In the genomic region with DNA sequence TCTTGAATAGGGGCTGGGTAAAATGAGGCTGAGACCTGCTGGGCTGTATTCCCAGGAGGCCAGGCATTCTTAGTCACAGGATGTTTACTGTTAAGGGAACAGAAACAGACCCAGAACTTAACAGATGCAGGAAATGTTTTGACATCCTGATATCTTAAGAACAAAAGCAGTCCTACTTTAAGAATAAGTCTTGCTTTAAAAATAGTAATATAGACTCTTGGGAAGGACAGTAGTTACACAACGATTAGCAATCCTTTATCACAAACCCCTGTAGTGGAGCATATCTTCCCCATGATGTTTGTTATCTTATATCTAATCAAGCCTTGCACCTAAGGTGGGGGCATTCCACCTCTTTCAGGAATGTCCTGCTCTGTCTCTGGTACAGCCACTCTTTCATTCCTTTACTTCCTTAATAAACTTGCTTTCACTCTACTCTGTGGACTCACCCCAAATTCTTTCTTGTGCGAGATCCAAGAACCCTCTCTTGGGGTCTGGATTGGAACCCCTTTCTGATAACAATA, we compare ENCODE assay signal across 20 cellular contexts.
A peak's percentile ranks its signal among the peaks of the same experiment; 100 is the strongest.
DNase-seq lines count a peak whose midpoint lies in the region; ATAC-seq and TF ChIP-seq lines count a peak whose summit lies in the region.
"Had no signal": no experiment of that assay in that cellular context is flagged by ENCODE, and none has a peak within 500 bp of the region (broad histone marks: within the 10 kb centered on the region; RNA-seq: fewer than 3 reads in every experiment).

No MANE protein-coding gene starts in this region.

- TF ChIP-seq CTCF in IMR-90 (conservative IDR thresholded peaks at IDR 0.05; ENCODE audit: low read depth, low read length) (no peak), fibroblast of villous mesenchyme (IDR thresholded peaks at IDR 0.05; ENCODE audit: insufficient read depth, low read depth, low read length) (no peak), gastrocnemius medialis (IDR thresholded peaks at IDR 0.05 in 4 of 5, conservative IDR thresholded peaks at IDR 0.05 in 1 of 5) (no peak), MM.1S (IDR thresholded peaks at IDR 0.05; ENCODE audit: low read length) (no peak)

- TF ChIP-seq POLR2A in IMR-90 (IDR thresholded peaks at IDR 0.05; ENCODE audit: low read depth, low read length) (no peak), gastrocnemius medialis (IDR thresholded peaks at IDR 0.05) (no peak)

- H2AFZ ChIP-seq in IMR-90 (replicated peaks; ENCODE audit: low read length, poor library complexity) (no peak overlapping the region), MM.1S (ENCODE audit: low read length) (no peak overlapping the region)
- H2AFZ ChIP-seq: GM23338 had no signal

- CTCF ChIA-PET in IMR-90 (lab: Yijun Ruan, JAX), result no interaction called here

- intact Hi-C loops in IMR-90 (cut with micrococcal nuclease), result no loop called here
- intact Hi-C loops in gastrocnemius medialis (cut with DNase I; ENCODE audit: low total_unique reads), result no loop called here

- no peak overlapping the region for H3K4ac ChIP-seq in IMR-90 (ENCODE audit: low read depth, low read length)

- H3K9ac ChIP-seq in IMR-90 (ENCODE audit: low read depth, low read length) (no peak overlapping the region), MM.1S (ENCODE audit: low read length) (no peak overlapping the region)

- H3K18ac ChIP-seq in IMR-90 (ENCODE audit: low read depth, low read length), result no peak overlapping the region

- no peak overlapping the region for H2BK15ac ChIP-seq in IMR-90 (ENCODE audit: low read depth, low read length)

- no peak overlapping the region for H2BK20ac ChIP-seq in IMR-90 (ENCODE audit: low read depth, low read length)

- H3K14ac ChIP-seq in IMR-90 (replicated peaks; ENCODE audit: low read depth, low read length), result no peak overlapping the region

- H3K36me3 ChIP-seq in IMR-90 (ENCODE audit: control insufficient read depth, insufficient read depth, low read length) (no peaks in the 10 kb centered on the region), gastrocnemius medialis (no peaks in the 10 kb centered on the region), MM.1S (replicated peaks; ENCODE audit: insufficient read depth, low read length) (no peaks in the 10 kb centered on the region)
- H3K36me3 ChIP-seq: pancreas, Peyer's patch, sigmoid colon, SJCRH30, stomach, tibial artery had no signal

- H3K9me3 ChIP-seq in IMR-90 (ENCODE audit: control insufficient read depth, insufficient read depth, low read length) (no peaks in the 10 kb centered on the region), gastrocnemius medialis (no peaks in the 10 kb centered on the region), MM.1S (replicated peaks; ENCODE audit: insufficient read depth, low read length) (no peaks in the 10 kb centered on the region)
- H3K9me3 ChIP-seq: pancreas, Peyer's patch, sigmoid colon, SJCRH30, stomach, tibial artery had no signal

- H3K27me3 ChIP-seq in IMR-90 (ENCODE audit: control insufficient read depth, insufficient read depth, low read length), result peaks cover 5% of the 10 kb centered on the region
- no peaks in the 10 kb centered on the region for H3K27me3 ChIP-seq in gastrocnemius medialis
- no peaks in the 10 kb centered on the region for H3K27me3 ChIP-seq in MM.1S (replicated peaks; ENCODE audit: insufficient read depth, low read length)
- H3K27me3 ChIP-seq: pancreas, Peyer's patch, sigmoid colon, SJCRH30, stomach, tibial artery had no signal

- no peak overlapping the region for H3K4me3 ChIP-seq in IMR-90 (ENCODE audit: insufficient read depth, low read depth, low read length)
- H3K4me3 ChIP-seq in fibroblast of villous mesenchyme (ENCODE audit: low read depth, low read length), result no peak overlapping the region
- H3K4me3 ChIP-seq in gastrocnemius medialis, result no peak overlapping the region
- H3K4me3 ChIP-seq in MM.1S (ENCODE audit: low read length), result no peak overlapping the region
- H3K4me3 ChIP-seq: GM23338, K562, pancreas, Peyer's patch, sigmoid colon, SJCRH30, stomach, tibial artery had no signal

- H4K91ac ChIP-seq in IMR-90 (ENCODE audit: insufficient read depth, low read depth, low read length), result no peak overlapping the region

- no peak overlapping the region for H4K5ac ChIP-seq in IMR-90 (ENCODE audit: low read depth, low read length)

- no TSS peak for BruUV-seq in IMR-90 (replicated peaks; lab: Mats Ljungman, UMichigan)

- no peaks in the 10 kb centered on the region for H3K79me2 ChIP-seq in MM.1S (ENCODE audit: low read length)

- H3K27ac ChIP-seq in IMR-90 (ENCODE audit: insufficient read depth, low read length) (no peak overlapping the region), gastrocnemius medialis (peak overlapping the region in 3 of 4 donors; percentile 10 to 54 (median 52)), MM.1S (ENCODE audit: low read length) (no peak overlapping the region)
- H3K27ac ChIP-seq: Peyer's patch, sigmoid colon, SJCRH30, stomach, tibial artery had no signal

- H3K9me1 ChIP-seq in IMR-90 (ENCODE audit: insufficient read depth, low read length), result no peaks in the 10 kb centered on the region

- ATAC-seq in IMR-90 (ENCODE audit: low read depth) (no peak; the same call in 1 of the 2 replicates), gastrocnemius medialis (no peak), HG03432 (IDR thresholded peaks at IDR 0.05; ENCODE audit: unreplicated experiment) (no peak)
- ATAC-seq: GM23338, K562, pancreas had no signal

- POLR2A ChIA-PET in IMR-90 (lab: Charles Lee; ENCODE audit: unreplicated experiment), result no interaction called here

- H2AK9ac ChIP-seq in IMR-90 (replicated peaks; ENCODE audit: low read depth, low read length, poor library complexity), result no peak overlapping the region

- H3K4me1 ChIP-seq in IMR-90 (ENCODE audit: control insufficient read depth, insufficient read depth, low read length) (no peaks in the 10 kb centered on the region), gastrocnemius medialis (peaks cover 0 to 3% of the 10 kb centered on the region in 2 donors), MM.1S (ENCODE audit: low read length) (no peaks in the 10 kb centered on the region)
- H3K4me1 ChIP-seq: Peyer's patch had no signal

- WGBS in IMR-90 (ENCODE audit: extremely low coverage in 2 of 2, insufficient read length in 1 of 2), 2 experiments, result no CpG with 5 or more reads among the region's 2 CpGs

- H4K20me1 ChIP-seq in IMR-90 (ENCODE audit: insufficient read depth, low read length) (no peaks in the 10 kb centered on the region), MM.1S (ENCODE audit: insufficient read depth, low read length) (no peaks in the 10 kb centered on the region)

- DNase-seq in IMR-90 (peak; percentile 35), amniotic epithelial cell (ENCODE audit: low read depth) (peak; percentile 69), fibroblast of villous mesenchyme (ENCODE audit: low read depth) (peak; percentile 77), gastrocnemius medialis (no peak), UCSD-AML1 (lab: John Stamatoyannopoulos, UW; ENCODE audit: unreplicated experiment) (no peak), MM.1S (no peak)
- DNase-seq: activated gamma-delta T cell treated with Interleukin-2 at 50 U/mL for 16 hours; CD4-positive, alpha-beta memory T cell; NCI-H2171; NCI-H510A treated with DMSO at 0.1 percent for 48 hours; pancreas; Peyer's patch; sigmoid colon; SJCRH30; stomach; T-helper 1 cell; tibial artery had no signal

- no peaks in the 10 kb centered on the region for H3F3A ChIP-seq in MM.1S (ENCODE audit: insufficient read depth, low read length)

- TF ChIP-seq RAD21 in IMR-90 (IDR thresholded peaks at IDR 0.05; ENCODE audit: low read length), result no peak

- no peak overlapping the region for H2BK120ac ChIP-seq in IMR-90 (ENCODE audit: low read depth, low read length)

- H2AK5ac ChIP-seq in IMR-90 (ENCODE audit: low read depth, low read length), result no peak overlapping the region

- no peak overlapping the region for H4K8ac ChIP-seq in IMR-90 (ENCODE audit: low read depth in 2 of 2, low read length in 2 of 2)

- no peaks in the 10 kb centered on the region for H3K79me1 ChIP-seq in IMR-90 (ENCODE audit: low read depth in 1 of 2, low read length in 2 of 2)

- H3K4me2 ChIP-seq in IMR-90 (ENCODE audit: low read depth, low read length) (no peak overlapping the region), MM.1S (ENCODE audit: low read depth, low read length) (no peak overlapping the region)
- H3K4me2 ChIP-seq: GM23338 had no signal

- in situ Hi-C loops in IMR-90 (cut with MboI; ENCODE audit: low sequenced_read_pairs), result loop anchor here (25.0 kb wide), 1 partner anchor 633 kb away; the partner anchor contains the start of gene ARFGEF2
- in situ Hi-C loops in gastrocnemius medialis (cut with MboI; ENCODE audit: low sequenced_read_pairs in 4 of 4), result no loop called here

- H2BK5ac ChIP-seq in IMR-90 (ENCODE audit: low read depth, low read length, poor library complexity, severe bottlenecking), result no peak overlapping the region

- H3K23ac ChIP-seq in IMR-90 (ENCODE audit: low read depth, low read length), result no peak overlapping the region

- H3K56ac ChIP-seq in IMR-90 (ENCODE audit: extremely low read depth, insufficient read depth, low read length), result no peak overlapping the region

- dilution Hi-C loops in IMR-90 (cut with HindIII; ENCODE audit: low sequenced_read_pairs, unreplicated experiment), result no loop called here

- no peaks in the 10 kb centered on the region for H3K9me2 ChIP-seq in MM.1S (replicated peaks; ENCODE audit: insufficient read depth, low read length)

TF ChIP-seq in IMR-90, 13 proteins besides CTCF, POLR2A, EP300 and RAD21 (continues in another document):
- TF ChIP-seq MXI1 (IDR thresholded peaks at IDR 0.05; ENCODE audit: borderline replicate concordance, low read depth, low read length) (no peak), RFX5 (IDR thresholded peaks at IDR 0.05; ENCODE audit: low read depth, low read length) (no peak), USF2 (IDR thresholded peaks at IDR 0.05; ENCODE audit: low read depth, low read length) (no peak), RCOR1 (IDR thresholded peaks at IDR 0.05; ENCODE audit: insufficient replicate concordance, low read length) (no peak), CEBPB (IDR thresholded peaks at IDR 0.05; ENCODE audit: low read depth, low read length) (no peak)
- TF ChIP-seq, protein P1, sequence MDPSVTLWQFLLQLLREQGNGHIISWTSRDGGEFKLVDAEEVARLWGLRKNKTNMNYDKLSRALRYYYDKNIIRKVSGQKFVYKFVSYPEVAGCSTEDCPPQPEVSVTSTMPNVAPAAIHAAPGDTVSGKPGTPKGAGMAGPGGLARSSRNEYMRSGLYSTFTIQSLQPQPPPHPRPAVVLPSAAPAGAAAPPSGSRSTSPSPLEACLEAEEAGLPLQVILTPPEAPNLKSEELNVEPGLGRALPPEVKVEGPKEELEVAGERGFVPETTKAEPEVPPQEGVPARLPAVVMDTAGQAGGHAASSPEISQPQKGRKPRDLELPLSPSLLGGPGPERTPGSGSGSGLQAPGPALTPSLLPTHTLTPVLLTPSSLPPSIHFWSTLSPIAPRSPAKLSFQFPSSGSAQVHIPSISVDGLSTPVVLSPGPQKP (IDR thresholded peaks at IDR 0.05; ENCODE audit: borderline replicate concordance, low read depth, low read length), result no peak

Comparison
In these comparisons a context has a peak if more than half of its experiments do, and no peak if none do; other contexts are left out.
1. DNase-seq: peak in IMR-90 (single experiment), amniotic epithelial cell (single experiment) and fibroblast of villous mesenchyme (single experiment); none in gastrocnemius medialis (0 of 2), UCSD-AML1 (single experiment) and MM.1S (single experiment).
2. H3K27ac ChIP-seq: peak in gastrocnemius medialis (3 of 4); none in IMR-90 (single experiment) and MM.1S (single experiment).